In genomic region chr16:23464196-23464595, GRCh38 we compare ENCODE assay signal across 1 cellular context.
TF ChIP-seq lines count a peak whose summit lies in the region.

No MANE protein-coding gene starts in this region.

TF ChIP-seq in WTC11, 78 proteins besides CTCF, POLR2A, EP300 and RAD21 (continued from another document):
- TF ChIP-seq ZNF532 (CRISPR knock-in tag; IDR thresholded peaks at IDR 0.05; ENCODE audit: borderline replicate concordance) = no peak
- TF ChIP-seq TP53 (CRISPR knock-in tag; IDR thresholded peaks at IDR 0.05) = no peak
- no peak for TF ChIP-seq GRHL2 (CRISPR knock-in tag; IDR thresholded peaks at IDR 0.05; ENCODE audit: insufficient replicate concordance, severe bottlenecking)
- TF ChIP-seq ELF4 (CRISPR knock-in tag; IDR thresholded peaks at IDR 0.05; ENCODE audit: low read depth) = no peak
- TF ChIP-seq ETV6 (CRISPR knock-in tag; IDR thresholded peaks at IDR 0.05) = no peak
- no peak for TF ChIP-seq HMGXB4 (CRISPR knock-in tag; IDR thresholded peaks at IDR 0.05)
- TF ChIP-seq NR2C2 (CRISPR knock-in tag; IDR thresholded peaks at IDR 0.05) = no peak
- no peak for TF ChIP-seq SMAD4 (CRISPR knock-in tag; IDR thresholded peaks at IDR 0.05)
- TF ChIP-seq PRRX2 (CRISPR knock-in tag; IDR thresholded peaks at IDR 0.05) = no peak
- TF ChIP-seq ZMAT4 (CRISPR knock-in tag; IDR thresholded peaks at IDR 0.05) = no peak
- no peak for TF ChIP-seq EMX1 (CRISPR knock-in tag; IDR thresholded peaks at IDR 0.05)
- no peak for TF ChIP-seq ERG (CRISPR knock-in tag; IDR thresholded peaks at IDR 0.05)
- TF ChIP-seq FOXJ3 (CRISPR knock-in tag; IDR thresholded peaks at IDR 0.05; ENCODE audit: borderline replicate concordance) = no peak
